In the genomic region with DNA sequence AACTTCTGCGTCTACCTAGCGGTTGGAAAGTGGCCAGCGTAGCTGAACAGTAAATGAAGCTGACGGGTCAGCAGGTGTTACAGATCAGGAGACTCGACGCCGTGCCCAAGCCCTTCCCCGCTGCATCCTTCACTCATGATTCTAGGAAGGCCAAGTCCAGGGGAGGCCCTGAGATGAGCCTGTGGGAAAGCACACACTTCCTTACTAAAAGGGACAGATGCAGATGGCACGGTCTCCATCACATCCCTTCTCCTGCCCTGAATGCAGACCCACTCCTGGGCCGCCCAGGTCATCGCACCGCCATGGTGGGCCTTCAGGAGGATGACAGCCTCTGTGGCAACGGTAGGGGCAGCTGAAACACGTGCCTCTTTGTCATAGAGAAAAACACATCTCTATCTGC, we compare ENCODE assay signal across 17 cellular contexts.
"Had no signal": no experiment of that assay in that cellular context is flagged by ENCODE, and none has a peak within 500 bp of the region (broad histone marks: within the 10 kb centered on the region; RNA-seq: fewer than 3 reads in every experiment).

No MANE protein-coding gene starts in this region.

- H3K4me1 Mint-ChIP-seq: endodermal cell had no signal

- H3K4me1 ChIP-seq: suprapubic skin had no signal

- H3K27me3 Mint-ChIP-seq: activated B cell treated with CpG ODN at 0.5 μM for 24 hours; activated naive CD8-positive, alpha-beta T cell treated with anti-CD3 and anti-CD28 coated beads, Interleukin-2, amount 10 ng/mL, durations not matched to agents 7 days and 5 days had no signal

- ATAC-seq: activated CD8-positive, alpha-beta T cell treated with anti-CD3 and anti-CD28 coated beads, Interleukin-2, amount 10 ng/mL, durations not matched to agents 7 days and 5 days; stimulated activated naive CD8-positive, alpha-beta T cell treated with anti-CD3 and anti-CD28 coated beads, Interleukin-15, Interleukin-2, amounts not matched to agents 100 U/mL and 50 U/mL, for 24 hours had no signal

- H3K27ac ChIP-seq: brain microvascular endothelial cell, neutrophil, suprapubic skin had no signal

- H3K4me2 ChIP-seq: smooth muscle cell had no signal

- H3K4me3 ChIP-seq: smooth muscle cell, suprapubic skin had no signal

- DNase-seq: activated B cell treated with CpG ODN at 0.5 μM for 24 hours; activated CD4-positive, alpha-beta T cell treated with anti-CD3 and anti-CD28 coated beads for 48 hours; activated CD8-positive, alpha-beta memory T cell treated with anti-CD3 and anti-CD28 coated beads, Interleukin-2, amount 50 U/mL, for 48 hours; activated CD8-positive, alpha-beta T cell treated with anti-CD3 and anti-CD28 coated beads, Interleukin-2, amount 10 ng/mL, durations not matched to agents 7 days and 5 days; activated naive CD4-positive, alpha-beta T cell; activated naive CD8-positive, alpha-beta T cell treated with anti-CD3 and anti-CD28 coated beads, Interleukin-2, amount 10 ng/mL, durations not matched to agents 7 days and 5 days; brain microvascular endothelial cell; head of caudate nucleus; naive B cell; retina; stimulated activated naive CD8-positive, alpha-beta T cell treated with anti-CD3 and anti-CD28 coated beads, Interleukin-15, Interleukin-2, amounts not matched to agents 100 U/mL and 50 U/mL, for 24 hours; T-helper 2 cell; trophoblast cell had no signal

- H3K27me3 ChIP-seq: brain microvascular endothelial cell had no signal

- H3K4me3 Mint-ChIP-seq: activated CD8-positive, alpha-beta T cell treated with anti-CD3 and anti-CD28 coated beads, Interleukin-2, amount 10 ng/mL, durations not matched to agents 7 days and 5 days; activated naive CD8-positive, alpha-beta T cell treated with anti-CD3 and anti-CD28 coated beads, Interleukin-2, amount 10 ng/mL, durations not matched to agents 7 days and 5 days; endodermal cell had no signal

- H3K27ac Mint-ChIP-seq: activated naive CD8-positive, alpha-beta T cell treated with anti-CD3 and anti-CD28 coated beads, Interleukin-2, amount 10 ng/mL, durations not matched to agents 7 days and 5 days; endodermal cell had no signal

- H3K36me3 ChIP-seq: brain microvascular endothelial cell, neutrophil, suprapubic skin had no signal

- H3K9me3 ChIP-seq: suprapubic skin had no signal
